ENCODE assay signal across 8 cellular contexts in genomic region chr1:150364231-150365003, GRCh38. TPM values are rescaled to one million over a fixed set of nuclear protein-coding genes. Genes with fewer than 3 reads are reported as not detected.
DNase-seq lines count a peak whose midpoint lies in the region; ATAC-seq, FAIRE-seq and TF ChIP-seq lines count a peak whose summit lies in the region.

No MANE protein-coding gene starts in this region.

- peak overlapping the region; percentile 60 to 77 (median 75) for H3K4me3 ChIP-seq in right lobe of liver

- intact Hi-C loops in dendritic cell treated with granulocyte-macrophage colony-stimulating factor and Interleukin-4, amounts not matched to agents 40 ng/mL and 50 ng/mL, for 4 days (cut with micrococcal nuclease), result loop anchor here (10.0 kb wide), 2 partner anchors 50 to 610 kb away; partner anchors contain the start of gene CERS2
- intact Hi-C loops in right lobe of liver (cut with DNase I), result no loop called here

- peaks cover 22% of the 10 kb centered on the region for H3K4me1 Mint-ChIP-seq in dendritic cell treated with granulocyte-macrophage colony-stimulating factor and Interleukin-4, amounts not matched to agents 40 ng/mL and 50 ng/mL, for 4 days (ENCODE audit: low read depth)

- no peaks in the 10 kb centered on the region for H3K27me3 ChIP-seq in right lobe of liver

- H3K27ac ChIP-seq in right lobe of liver, result peak overlapping the region; percentile 77 to 98 (median 95)

- H3K4me3 Mint-ChIP-seq in dendritic cell treated with granulocyte-macrophage colony-stimulating factor and Interleukin-4, amounts not matched to agents 40 ng/mL and 50 ng/mL, for 4 days, result peak overlapping the region; percentile 80

- H3K36me3 Mint-ChIP-seq in dendritic cell treated with granulocyte-macrophage colony-stimulating factor and Interleukin-4, amounts not matched to agents 40 ng/mL and 50 ng/mL, for 4 days (ENCODE audit: low read depth), result peaks cover 21% of the 10 kb centered on the region

- peak in 2 of 4 donors; percentile 13 to 15 for TF ChIP-seq CTCF in right lobe of liver (IDR thresholded peaks at IDR 0.05)
- no peak for TF ChIP-seq CTCF in D721Med (IDR thresholded peaks at IDR 0.05; ENCODE audit: insufficient read depth, missing control alignments)

- no peaks in the 10 kb centered on the region for H3K27me3 Mint-ChIP-seq in dendritic cell treated with granulocyte-macrophage colony-stimulating factor and Interleukin-4, amounts not matched to agents 40 ng/mL and 50 ng/mL, for 4 days

- H3K27ac Mint-ChIP-seq in dendritic cell treated with granulocyte-macrophage colony-stimulating factor and Interleukin-4, amounts not matched to agents 40 ng/mL and 50 ng/mL, for 4 days, result peak overlapping the region; percentile 97

- ATAC-seq in GM18502 (IDR thresholded peaks at IDR 0.05; ENCODE audit: poor library complexity, unreplicated experiment) (peak; percentile 22), HG03442 (IDR thresholded peaks at IDR 0.05; ENCODE audit: unreplicated experiment) (peak; percentile 22), right lobe of liver (peak; percentile 61 to 71 (median 69))

- H3K4me1 ChIP-seq in right lobe of liver, result peaks cover 0 to 13% (median 2%) of the 10 kb centered on the region in 4 donors

- FAIRE-seq in D721Med (lab: Jason Lieb, UNC), result no peak

- under 1% methylated on average over 42 of the region's 50 CpGs for WGBS in right lobe of liver (ENCODE audit: insufficient coverage, low coverage, low lambda C conversion rate, missing lambda C conversion rate)

- H3K9me3 ChIP-seq in right lobe of liver, result no peaks in the 10 kb centered on the region

- H3K36me3 ChIP-seq in right lobe of liver, result no peaks in the 10 kb centered on the region

- DNase-seq in NCI-H526 treated with DMSO at 0.1 percent for 48 hours (lab: John Stamatoyannopoulos, UW) (peak; percentile 93), right lobe of liver (peak; percentile 83 to 89 (median 88)), D721Med (ENCODE audit: insufficient read length, low spot score) (no peak)
- peak; percentile 55 to 70 for DNase-seq in activated CD4-positive, alpha-beta T cell treated with anti-CD3 and anti-CD28 coated beads, Interleukin-2, amount 50 U/mL, for 24 hours (ENCODE audit: low read depth in 1 of 2, low spot score in 1 of 2)
- DNase-seq in stimulated activated CD4-positive, alpha-beta T cell treated with anti-CD3 and anti-CD28 coated beads, Interleukin-4, amount 100 ng/mL, for 1 hour, result peak; percentile 80

- H3K9me3 Mint-ChIP-seq in dendritic cell treated with granulocyte-macrophage colony-stimulating factor and Interleukin-4, amounts not matched to agents 40 ng/mL and 50 ng/mL, for 4 days, result no peaks in the 10 kb centered on the region

- TF ChIP-seq POLR2A in right lobe of liver (IDR thresholded peaks at IDR 0.05), result peak; percentile 57

RNA-seq across cellular contexts. Expression of gene RPRD2, which starts 0.5 kb away (rescaled TPM):
- 10 to 100 TPM in 4 of 6 experiments, 1 to 10 TPM in 2; 8.9 to 17.5 (median 11.0) TPM for total RNA-seq in right lobe of liver

RNA-seq across cellular contexts. Expression of gene PRPF3, which starts 43.1 kb away (rescaled TPM):
- 10 to 100 TPM; 10.8 to 28.0 (median 21.2) TPM for total RNA-seq in right lobe of liver
